ENCODE assay signal across 8 cellular contexts in genomic region chr12:31715283-31715825, GRCh38. TPM values are rescaled to one million over a fixed set of nuclear protein-coding genes. Genes with fewer than 3 reads are reported as not detected.
DNase-seq lines count a peak whose midpoint lies in the region; ATAC-seq and TF ChIP-seq lines count a peak whose summit lies in the region.

No MANE protein-coding gene starts in this region.

- peak overlapping the region; percentile 46 for H3K27ac Mint-ChIP-seq in CD4-positive, alpha-beta T cell

- no peaks in the 10 kb centered on the region for H3K27me3 ChIP-seq in CD4-positive, alpha-beta T cell (ENCODE audit: control insufficient read depth, insufficient read depth, low read length)
- no peaks in the 10 kb centered on the region for H3K27me3 ChIP-seq in HUES64 (ENCODE audit: insufficient read depth, low read length)

- no peak for ATAC-seq in CD4-positive, alpha-beta T cell (ENCODE audit: poor library complexity)
- peak; percentile 67 for ATAC-seq in GM19397 (IDR thresholded peaks at IDR 0.05; ENCODE audit: unreplicated experiment)
- ATAC-seq in sciatic nerve, result peak; percentile 55

- no peaks in the 10 kb centered on the region for H3K27me3 Mint-ChIP-seq in CD4-positive, alpha-beta T cell

- POLR2A ChIA-PET in CD4-positive, alpha-beta T cell (lab: Charles Lee), result interaction anchor here (0.8 to 1.6 kb wide), 4 partner anchors 12 to 244 kb away, joined by 3 to 4 read pairs (median 3); partner anchors contain the start of genes AMN1 and RESF1

- H3K36me3 Mint-ChIP-seq in CD4-positive, alpha-beta T cell (ENCODE audit: low read depth), result peaks cover 74% of the 10 kb centered on the region

- intact Hi-C loops in CD4-positive, alpha-beta T cell (cut with DNase I, micrococcal nuclease), result no loop called here
- intact Hi-C loops in sciatic nerve (cut with DNase I), result no loop called here

- H3K9me3 ChIP-seq in CD4-positive, alpha-beta T cell (ENCODE audit: control insufficient read depth, low read length), result no peaks in the 10 kb centered on the region
- no peaks in the 10 kb centered on the region for H3K9me3 ChIP-seq in HUES64 (ENCODE audit: insufficient read depth, low read depth, low read length)

- H3K4me3 Mint-ChIP-seq in CD4-positive, alpha-beta T cell, result no peak overlapping the region

- H3K9me3 Mint-ChIP-seq in CD4-positive, alpha-beta T cell, result no peaks in the 10 kb centered on the region

- H3K4me1 Mint-ChIP-seq in CD4-positive, alpha-beta T cell (ENCODE audit: low read depth), result peaks cover 15% of the 10 kb centered on the region

- peaks cover 12% of the 10 kb centered on the region for H3K4me1 ChIP-seq in HUES64 (ENCODE audit: insufficient read depth, low read length)

- H3K9ac ChIP-seq in HUES64 (ENCODE audit: low read depth, low read length), result peak overlapping the region; percentile 19; the same call in 1 of the 2 replicates

- CTCF ChIA-PET in CD4-positive, alpha-beta T cell (lab: Charles Lee), result no interaction called here

- 73% methylated on average over 5 of the region's 5 CpGs for WGBS in HUES64

- no peak for DNase-seq in CD4-positive, alpha-beta T cell
- DNase-seq in caudate nucleus (lab: John Stamatoyannopoulos, UW) (no peak), sciatic nerve (ENCODE audit: low spot score) (no peak), NCI-H1930 (lab: John Stamatoyannopoulos, UW) (no peak), SK-N-DZ (ENCODE audit: low spot score) (no peak), AG20443 (ENCODE audit: low spot score) (no peak)

- H3K36me3 ChIP-seq in HUES64 (ENCODE audit: insufficient read depth, low read length), result no peaks in the 10 kb centered on the region

- no peak overlapping the region for H3K27ac ChIP-seq in CD4-positive, alpha-beta T cell (ENCODE audit: low read depth, low read length)
- H3K27ac ChIP-seq in HUES64 (ENCODE audit: low read depth, low read length) (peak overlapping the region; percentile 19; the same call in 1 of the 2 replicates), caudate nucleus (ENCODE audit: low read depth, low read length) (peak overlapping the region; percentile 50)

- H3K4me3 ChIP-seq in HUES64 (ENCODE audit: low read length), result no peak overlapping the region

- TF ChIP-seq CTCF in CD4-positive, alpha-beta T cell (IDR thresholded peaks at IDR 0.05), result no peak

RNA-seq across cellular contexts. Expression of gene AMN1, which starts 13.5 kb away (rescaled TPM):
- 1 to 10 TPM; 6.9 to 8.5 TPM for total RNA-seq in CD4-positive, alpha-beta T cell
- 9.6 TPM for polyA plus RNA-seq in HUES64 (2013, experiment 1 of 2)
- 11.0 TPM for polyA plus RNA-seq in HUES64 (2013, experiment 2 of 2)
- total RNA-seq in sciatic nerve, result 9.3 TPM
- 27.1 and 27.5 TPM in 2 replicates for polyA plus RNA-seq in SK-N-DZ (2014; cell fraction: cytosol; rRNA removed)
- 22.5 and 30.0 TPM in 2 replicates for polyA plus RNA-seq in SK-N-DZ (2014; cell fraction: nucleus; rRNA removed)

RNA-seq across cellular contexts. Expression of gene ETFBKMT, which starts 55.9 kb away (rescaled TPM):
- under 1 TPM; 0.38 to 0.92 TPM for total RNA-seq in CD4-positive, alpha-beta T cell
- 0.70 TPM for polyA plus RNA-seq in HUES64 (2013, experiment 1 of 2)
- polyA plus RNA-seq in HUES64 (2013, experiment 2 of 2), result 1.5 TPM
- total RNA-seq in sciatic nerve, result 5.8 TPM
- polyA plus RNA-seq in SK-N-DZ (2014; cell fraction: cytosol; rRNA removed), result 0.77 and 1.8 TPM in 2 replicates
- polyA plus RNA-seq in SK-N-DZ (2014; cell fraction: nucleus; rRNA removed), result 0.47 and 0.81 TPM in 2 replicates
